Comparison of ENCODE assay signal across 19 cellular contexts in genomic region chr12:5185435-5186069, GRCh38.
DNase-seq lines count a peak whose midpoint lies in the region; ATAC-seq and TF ChIP-seq lines count a peak whose summit lies in the region.
"Had no signal": no experiment of that assay in that cellular context is flagged by ENCODE, and none has a peak within 500 bp of the region (broad histone marks: within the 10 kb centered on the region; RNA-seq: fewer than 3 reads in every experiment).

No MANE protein-coding gene starts in this region.

- H3K79me1 ChIP-seq in mesenchymal stem cell (replicated peaks; ENCODE audit: low read length, poor library complexity, severe bottlenecking) = no peaks in the 10 kb centered on the region

- intact Hi-C loops in dorsolateral prefrontal cortex (cut with DNase I) (no loop called here), testis (cut with DNase I; ENCODE audit: low total_unique reads) (no loop called here)

- no peak overlapping the region for H2AK5ac ChIP-seq in mesenchymal stem cell (ENCODE audit: low read length, severe bottlenecking)

- H3K4me2 ChIP-seq in MM.1S (ENCODE audit: low read depth, low read length) (peak overlapping the region; percentile 42), mesenchymal stem cell (ENCODE audit: low read length, poor library complexity, severe bottlenecking) (no peak overlapping the region)

- H4K20me1 ChIP-seq in MM.1S (ENCODE audit: insufficient read depth, low read length) = no peaks in the 10 kb centered on the region

- 80% methylated on average over 6 of the region's 8 CpGs for WGBS in mesenchymal stem cell
- WGBS in testis, 2 donors = 55 to 56% methylated on average over 8 of the region's 8 CpGs

- no peak overlapping the region for H3K14ac ChIP-seq in mesenchymal stem cell (ENCODE audit: low read length in 2 of 2)

- H3K23ac ChIP-seq in mesenchymal stem cell (ENCODE audit: low read length in 2 of 2) = no peak overlapping the region

- no peak overlapping the region for H3K4ac ChIP-seq in mesenchymal stem cell (ENCODE audit: low read depth in 1 of 2, low read length in 2 of 2)

- no peak overlapping the region for H3K18ac ChIP-seq in mesenchymal stem cell (ENCODE audit: low read depth in 1 of 2, low read length in 2 of 2)

- TF ChIP-seq CTCF in MM.1S (IDR thresholded peaks at IDR 0.05; ENCODE audit: low read length) = no peak
- TF ChIP-seq CTCF in dorsolateral prefrontal cortex (IDR thresholded peaks at IDR 0.05 in 54 of 56, conservative IDR thresholded peaks at IDR 0.05 in 2 of 56; ENCODE audit: low read depth in 1 of 56, partially characterized antibody in 56 of 56) = no peak
- no peak for TF ChIP-seq CTCF in testis (IDR thresholded peaks at IDR 0.05)

- H3K27me3 ChIP-seq in MM.1S (replicated peaks; ENCODE audit: insufficient read depth, low read length) (no peaks in the 10 kb centered on the region), dorsolateral prefrontal cortex (peaks cover 0 to 18% (median 0%) of the 10 kb centered on the region in 45 donors), mesenchymal stem cell (ENCODE audit: control insufficient read depth in 1 of 2, insufficient read depth in 1 of 2, low read length in 2 of 2) (no peaks in the 10 kb centered on the region), testis (no peaks in the 10 kb centered on the region)
- no peaks in the 10 kb centered on the region for H3K27me3 ChIP-seq in effector memory CD4-positive, alpha-beta T cell (replicated peaks; ENCODE audit: control insufficient read depth, insufficient read depth, low read length, poor library complexity, severe bottlenecking)
- H3K27me3 ChIP-seq: MG63 had no signal

- no peak overlapping the region for H2BK120ac ChIP-seq in mesenchymal stem cell (ENCODE audit: low read depth, low read length)

- H2BK15ac ChIP-seq in mesenchymal stem cell (ENCODE audit: low read depth, poor library complexity, severe bottlenecking) = no peak overlapping the region

- H3K9ac ChIP-seq in MM.1S (ENCODE audit: low read length) = no peak overlapping the region; the same call in 1 of the 2 replicates
- peak overlapping the region; percentile 70 for H3K9ac ChIP-seq in mesenchymal stem cell (ENCODE audit: low read length)

- H3K27ac ChIP-seq in MM.1S (ENCODE audit: low read length) (no peak overlapping the region), dorsolateral prefrontal cortex (no peak overlapping the region), mesenchymal stem cell (ENCODE audit: low read length, poor library complexity, severe bottlenecking) (no peak overlapping the region), testis (no peak overlapping the region)
- no peak overlapping the region for H3K27ac ChIP-seq in effector memory CD4-positive, alpha-beta T cell (ENCODE audit: insufficient read depth, low read length, poor library complexity, severe bottlenecking)

- no peaks in the 10 kb centered on the region for H3K9me2 ChIP-seq in MM.1S (replicated peaks; ENCODE audit: insufficient read depth, low read length)

- H2BK12ac ChIP-seq in mesenchymal stem cell (ENCODE audit: low read length in 2 of 2) = no peak overlapping the region

- no peaks in the 10 kb centered on the region for H3K9me3 ChIP-seq in MM.1S (replicated peaks; ENCODE audit: insufficient read depth, low read length)
- no peaks in the 10 kb centered on the region for H3K9me3 ChIP-seq in mesenchymal stem cell (ENCODE audit: control insufficient read depth, low read length)
- no peaks in the 10 kb centered on the region for H3K9me3 ChIP-seq in testis
- no peaks in the 10 kb centered on the region for H3K9me3 ChIP-seq in effector memory CD4-positive, alpha-beta T cell (ENCODE audit: control insufficient read depth, low read length)
- H3K9me3 ChIP-seq: MG63 had no signal

- no peaks in the 10 kb centered on the region for H3K79me2 ChIP-seq in MM.1S (ENCODE audit: low read length)

- no peak for ATAC-seq in GM19463 (IDR thresholded peaks at IDR 0.05; ENCODE audit: unreplicated experiment)

- no peaks in the 10 kb centered on the region for H3F3A ChIP-seq in MM.1S (ENCODE audit: insufficient read depth, low read length)

- H3K36me3 ChIP-seq in MM.1S (replicated peaks; ENCODE audit: insufficient read depth, low read length) (no peaks in the 10 kb centered on the region), mesenchymal stem cell (ENCODE audit: control insufficient read depth in 1 of 2, insufficient read depth in 2 of 2, low read depth in 1 of 2, low read length in 2 of 2) (no peaks in the 10 kb centered on the region), testis (ENCODE audit: low read depth, missing control alignments) (no peaks in the 10 kb centered on the region)
- H3K36me3 ChIP-seq in effector memory CD4-positive, alpha-beta T cell (ENCODE audit: control insufficient read depth, insufficient read depth, low read length) = no peaks in the 10 kb centered on the region
- H3K36me3 ChIP-seq: MG63 had no signal

- H3K4me3 ChIP-seq in MM.1S (ENCODE audit: low read length) = peak overlapping the region; percentile 24
- H3K4me3 ChIP-seq in dorsolateral prefrontal cortex = peak overlapping the region in 33 of 59 donors; percentile 3 to 46 (median 21)
- peak overlapping the region in 1 of 2 experiments; percentile 64 for H3K4me3 ChIP-seq in mesenchymal stem cell (ENCODE audit: insufficient read depth in 1 of 2, low read depth in 1 of 2, low read length in 2 of 2)
- peak overlapping the region; percentile 8 to 12 for H3K4me3 ChIP-seq in testis
- no peak overlapping the region for H3K4me3 ChIP-seq in effector memory CD4-positive, alpha-beta T cell (ENCODE audit: insufficient read depth, low read depth, low read length, poor library complexity, severe bottlenecking)
- H3K4me3 ChIP-seq: MG63 had no signal

- no peak overlapping the region for H4K91ac ChIP-seq in mesenchymal stem cell (ENCODE audit: low read length)

- TF ChIP-seq POLR2A in testis (IDR thresholded peaks at IDR 0.05) = no peak

- H3K4me1 ChIP-seq in MM.1S (ENCODE audit: low read length) (no peaks in the 10 kb centered on the region), mesenchymal stem cell (ENCODE audit: control insufficient read depth, insufficient read depth, low read depth, low read length) (no peaks in the 10 kb centered on the region), testis (no peaks in the 10 kb centered on the region)
- no peaks in the 10 kb centered on the region for H3K4me1 ChIP-seq in effector memory CD4-positive, alpha-beta T cell (ENCODE audit: control insufficient read depth, insufficient read depth, low read length, poor library complexity, severe bottlenecking)

- DNase-seq in MM.1S (no peak), dorsolateral prefrontal cortex (no peak), mesenchymal stem cell (no peak), testis (no peak), epidermal melanocyte (ENCODE audit: insufficient read length, low spot score) (no peak), NCI-H345 treated with DMSO at 0.1 percent for 48 hours (lab: John Stamatoyannopoulos, UW; ENCODE audit: unreplicated experiment) (no peak)
- DNase-seq in effector memory CD4-positive, alpha-beta T cell = no peak
- DNase-seq: activated CD4-positive, alpha-beta T cell treated with anti-CD3 and anti-CD28 coated beads, Interleukin-2, amount 50 U/mL, for 4 hours; activated naive CD4-positive, alpha-beta T cell treated with anti-CD3 and anti-CD28 coated beads, Interleukin-2, amount 50 U/mL, for 16 hours; COR-L47; dermis blood vessel endothelial cell; mesendoderm; MG63; NCI-H2081; NCI-H510A treated with DMSO at 0.1 percent for 48 hours; nephron progenitor cell; stimulated activated naive CD4-positive, alpha-beta T cell; T-helper 1 cell had no signal

- no peak overlapping the region for H2BK5ac ChIP-seq in mesenchymal stem cell (ENCODE audit: low read depth, low read length, poor library complexity, severe bottlenecking)

- H2AFZ ChIP-seq in MM.1S (ENCODE audit: low read length) (peak overlapping the region; percentile 72), mesenchymal stem cell (ENCODE audit: low read depth, low read length) (no peak overlapping the region)

- no peak overlapping the region for H4K8ac ChIP-seq in mesenchymal stem cell (ENCODE audit: low read length)
